In the genomic region with DNA sequence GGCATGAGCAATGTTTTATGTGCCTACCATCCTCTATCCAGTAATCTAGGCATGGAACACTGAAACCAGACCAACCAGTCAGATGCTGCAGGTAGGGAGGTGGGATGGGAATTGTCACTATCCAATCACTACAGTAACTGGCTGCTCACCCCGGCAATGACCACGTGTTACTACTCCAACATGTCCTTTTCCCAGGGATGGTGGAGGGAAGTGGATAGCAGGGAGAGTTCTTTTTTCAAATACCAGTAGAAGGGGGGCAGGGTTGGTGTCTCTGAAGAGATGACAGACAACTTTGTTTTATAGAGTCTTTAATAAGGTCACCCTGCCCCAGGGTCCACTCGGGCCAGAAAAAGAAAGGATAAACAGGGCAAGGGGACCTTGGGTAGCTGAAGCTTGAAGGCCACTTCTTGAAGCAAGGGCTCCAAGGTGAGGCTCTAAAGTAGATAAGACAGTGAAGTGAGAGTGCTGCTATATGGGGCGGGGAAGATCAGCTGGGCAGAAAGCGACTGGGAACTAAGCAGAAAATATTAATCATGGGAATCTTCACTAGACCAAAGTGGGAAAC, we compare ENCODE assay signal across 6 cellular contexts. TPM values are rescaled to one million over a fixed set of nuclear protein-coding genes. Genes with fewer than 3 reads are reported as not detected.
DNase-seq lines count a peak whose midpoint lies in the region; ATAC-seq, FAIRE-seq and TF ChIP-seq lines count a peak whose summit lies in the region.

No MANE protein-coding gene starts in this region.

- ATAC-seq in HepG2 (peak; percentile 49), HG03457 (IDR thresholded peaks at IDR 0.05; ENCODE audit: unreplicated experiment) (no peak)

- H3K27me3 Mint-ChIP-seq in activated CD4-positive, alpha-beta memory T cell treated with anti-CD3 and anti-CD28 coated beads, Interleukin-2, amount 10 ng/mL, durations not matched to agents 7 days and 5 days: no peaks in the 10 kb centered on the region

- H3K4me2 ChIP-seq in BLaER1: peak overlapping the region; percentile 95
- H3K4me2 ChIP-seq in HepG2 (ENCODE audit: low read depth, low read length): peak overlapping the region; percentile 97

- H3K27ac ChIP-seq in BLaER1 (peak overlapping the region; percentile 94), HepG2 (ENCODE audit: extremely low read length, insufficient read depth, low read length) (peak overlapping the region; percentile 69)

- H3K4me1 Mint-ChIP-seq in activated CD4-positive, alpha-beta memory T cell treated with anti-CD3 and anti-CD28 coated beads, Interleukin-2, amount 10 ng/mL, durations not matched to agents 7 days and 5 days: peaks cover 34% of the 10 kb centered on the region

- H3K9me3 Mint-ChIP-seq in activated CD4-positive, alpha-beta memory T cell treated with anti-CD3 and anti-CD28 coated beads, Interleukin-2, amount 10 ng/mL, durations not matched to agents 7 days and 5 days: no peaks in the 10 kb centered on the region

- CTCF ChIA-PET in activated CD4-positive, alpha-beta memory T cell treated with anti-CD3 and anti-CD28 coated beads, Interleukin-2, amount 10 ng/mL, durations not matched to agents 7 days and 5 days (lab: Charles Lee): interaction anchor here (1.0 to 4.2 kb wide), 15 partner anchors 9 to 231 kb away, joined by 3 to 31 read pairs (median 6); a partner anchor contains a TSS
- CTCF ChIA-PET in HepG2 (lab: Yijun Ruan, JAX; ENCODE audit: low intra/inter-chr PET ratio, low total read pairs): interaction anchor here (0.7 to 4.5 kb wide), 4 partner anchors 13 to 115 kb away, joined by 3 to 34 read pairs (median 3); a partner anchor contains a TSS

- peaks cover 75% of the 10 kb centered on the region for H3K36me3 ChIP-seq in BLaER1
- H3K36me3 ChIP-seq in HepG2 (replicated peaks in 1 of 2; ENCODE audit: control insufficient read depth in 1 of 2, insufficient read depth in 2 of 2, low read length in 2 of 2): peaks cover 41 to 73% of the 10 kb centered on the region in 2 experiments

- H3K4me3 ChIP-seq in BLaER1 (peak overlapping the region; percentile 89), HepG2 (replicated peaks in 1 of 3; ENCODE audit: insufficient read depth in 1 of 3, low read depth in 2 of 3, low read length in 3 of 3) (peak overlapping the region; percentile 85 to 91 (median 86); a peak in 4 of 6 replicates)

- peaks cover 58% of the 10 kb centered on the region for H4K20me1 ChIP-seq in BLaER1
- H4K20me1 ChIP-seq in HepG2 (ENCODE audit: insufficient read depth, low read length): peaks cover 19% of the 10 kb centered on the region

- peaks cover 41% of the 10 kb centered on the region for H3K4me1 ChIP-seq in BLaER1
- peaks cover 42% of the 10 kb centered on the region for H3K4me1 ChIP-seq in HepG2 (ENCODE audit: insufficient read depth, low read length)

- TF ChIP-seq CTCF in HepG2 (CRISPR knock-in tag; IDR thresholded peaks at IDR 0.05): no peak

- H3K9me3 ChIP-seq in BLaER1 (no peaks in the 10 kb centered on the region), HepG2 (ENCODE audit: low read length) (no peaks in the 10 kb centered on the region)

- peak overlapping the region; percentile 79 for H3K27ac Mint-ChIP-seq in activated CD4-positive, alpha-beta memory T cell treated with anti-CD3 and anti-CD28 coated beads, Interleukin-2, amount 10 ng/mL, durations not matched to agents 7 days and 5 days

- DNase-seq in activated CD4-positive, alpha-beta memory T cell treated with anti-CD3 and anti-CD28 coated beads, Interleukin-2, amount 10 ng/mL, durations not matched to agents 7 days and 5 days: no peak
- DNase-seq in HepG2 (ENCODE audit: low spot score): no peak
- no peak for DNase-seq in NCI-H1417 (lab: John Stamatoyannopoulos, UW)
- no peak for DNase-seq in G401 (ENCODE audit: low spot score)

- POLR2A ChIA-PET in activated CD4-positive, alpha-beta memory T cell treated with anti-CD3 and anti-CD28 coated beads, Interleukin-2, amount 10 ng/mL, durations not matched to agents 7 days and 5 days (lab: Charles Lee): interaction anchor here (1.0 to 3.7 kb wide), 8 partner anchors 10 to 229 kb away, joined by 3 to 37 read pairs (median 9); a partner anchor contains a TSS
- POLR2A ChIA-PET in HepG2 (lab: Yijun Ruan, JAX): interaction anchor here (0.6 to 5.6 kb wide), 43 partner anchors 9 to 1170 kb away, joined by 3 to 146 read pairs (median 4); a partner anchor contains a TSS

- TF ChIP-seq RAD21 in HepG2 (CRISPR knock-in tag; IDR thresholded peaks at IDR 0.05): no peak

- no peak for FAIRE-seq in HepG2 (lab: Jason Lieb, UNC)

- H3K4me3 Mint-ChIP-seq in activated CD4-positive, alpha-beta memory T cell treated with anti-CD3 and anti-CD28 coated beads, Interleukin-2, amount 10 ng/mL, durations not matched to agents 7 days and 5 days: peak overlapping the region; percentile 97

- H3K27me3 ChIP-seq in BLaER1: no peaks in the 10 kb centered on the region
- H3K27me3 ChIP-seq in HepG2 (ENCODE audit: control insufficient read depth in 1 of 2, insufficient read depth in 2 of 2, low read length in 2 of 2): no peaks in the 10 kb centered on the region; a peak in 1 of 5 replicates

- no peak overlapping the region for H2AFZ ChIP-seq in HepG2 (ENCODE audit: low read length)

- BruUV-seq in HepG2 (replicated peaks; lab: Mats Ljungman, UMichigan): no TSS peak

- no peak for TF ChIP-seq POLR2A in HepG2 (IDR thresholded peaks at IDR 0.05; ENCODE audit: insufficient read depth in 1 of 2, low read depth in 2 of 2, low read length in 2 of 2)

- intact Hi-C loops in HepG2 (cut with micrococcal nuclease; ENCODE audit: unreplicated experiment): loop anchor here (1.0 kb wide), 1 partner anchor 22 kb away; no protein-coding TSS in a partner anchor

- 65% methylated on average over 5 of the region's 5 CpGs for WGBS in HepG2 (ENCODE audit: low lambda C conversion rate)

- in situ Hi-C loops in HepG2 (cut with HindIII; ENCODE audit: extremely low pct_ligation_motif_present, low pct_unique_long_range_greater_than_20kb) (no loop called here), G401 (cut with HindIII; ENCODE audit: low sequenced_read_pairs) (no loop called here)

- TF ChIP-seq EP300 in HepG2 (IDR thresholded peaks at IDR 0.05; ENCODE audit: low read depth in 2 of 2, low read length in 2 of 2) (no peak), HepG2 (CRISPR knock-in tag; IDR thresholded peaks at IDR 0.05; ENCODE audit: borderline replicate concordance) (no peak)

- peaks cover 60% of the 10 kb centered on the region for H3K36me3 Mint-ChIP-seq in activated CD4-positive, alpha-beta memory T cell treated with anti-CD3 and anti-CD28 coated beads, Interleukin-2, amount 10 ng/mL, durations not matched to agents 7 days and 5 days (ENCODE audit: low read depth)

- H3K9ac ChIP-seq in BLaER1: peak overlapping the region; percentile 97
- peak overlapping the region; percentile 89 for H3K9ac ChIP-seq in HepG2 (ENCODE audit: insufficient read depth, low read depth, low read length)

- H3K79me2 ChIP-seq in HepG2 (ENCODE audit: insufficient read depth, low read length): peaks cover 37% of the 10 kb centered on the region

RNA-seq across cellular contexts. Expression of a gene that starts 14.7 kb away (rescaled TPM):
- total RNA-seq in activated CD4-positive, alpha-beta memory T cell treated with anti-CD3 and anti-CD28 coated beads, Interleukin-2, amount 10 ng/mL, durations not matched to agents 7 days and 5 days: 1 to 10 TPM; 1.6 to 2.0 TPM
- total RNA-seq in HepG2 (2016; rRNA removed; fragmentation: Illumina TruSeq; extraction: Trizol): 0.41 and 0.69 TPM in 2 replicates
- total RNA-seq in HepG2 (2016; cell fraction: cytosol; rRNA removed; fragmentation: Illumina TruSeq; extraction: Trizol; ENCODE audit: low read depth): 0.35 and 0.40 TPM in 2 replicates
- 0.45 and 0.76 TPM in 2 replicates for total RNA-seq in HepG2 (2016; cell fraction: insoluble cytoplasmic fraction; rRNA removed; fragmentation: Illumina TruSeq; extraction: Trizol)
- 1.1 and 1.2 TPM in 2 replicates for total RNA-seq in HepG2 (2016; cell fraction: membrane; rRNA removed; fragmentation: Illumina TruSeq; extraction: Trizol)
- 0.56 and 0.59 TPM in 2 replicates for total RNA-seq in HepG2 (2016; cell fraction: nucleus; rRNA removed; fragmentation: Illumina TruSeq; extraction: Trizol)
- 0.99 and 1.2 TPM in 2 replicates for polyA plus RNA-seq in HepG2 (2011; rRNA removed)
- polyA plus RNA-seq in HepG2 (2011; cell fraction: cytosol; rRNA removed): 0.41 and 0.76 TPM in 2 replicates
- 6.5 and 6.6 TPM in 2 replicates for polyA plus RNA-seq in HepG2 (2011; cell fraction: nucleus; rRNA removed)
- 0.50 and 0.55 TPM in 2 replicates for polyA plus RNA-seq in HepG2 (2012)
- 0.59 and 0.70 TPM in 2 replicates for polyA plus RNA-seq in HepG2 (2016; cell fraction: cytosol; fragmentation: Illumina TruSeq; extraction: Trizol; ENCODE audit: low read depth)
- 0.41 and 0.73 TPM in 2 replicates for polyA plus RNA-seq in HepG2 (2016; cell fraction: insoluble cytoplasmic fraction; fragmentation: Illumina TruSeq; extraction: Trizol; ENCODE audit: low read depth)
- 1.0 and 1.2 TPM in 2 replicates for polyA plus RNA-seq in HepG2 (2016; cell fraction: membrane; fragmentation: Illumina TruSeq; extraction: Trizol; ENCODE audit: low read depth)
- 2.5 and 2.8 TPM in 2 replicates for polyA plus RNA-seq in HepG2 (2016; cell fraction: nucleus; fragmentation: Illumina TruSeq; extraction: Trizol; ENCODE audit: insufficient read depth, low read depth)
- polyA minus RNA-seq in HepG2 (2011; rRNA and poly(A)+ RNA removed; ENCODE audit: low replicate concordance): 1.1 and 16.3 TPM in 2 replicates
- polyA minus RNA-seq in HepG2 (2011; cell fraction: cytosol; rRNA and poly(A)+ RNA removed): 0.40 and 0.44 TPM in 2 replicates
- polyA minus RNA-seq in HepG2 (2011; cell fraction: nucleus; rRNA and poly(A)+ RNA removed): 0.90 and 0.99 TPM in 2 replicates
- total RNA-seq in G401 (2014; rRNA removed; shearing (Covaris generic)): 8.7 and 10.9 TPM in 2 replicates

RNA-seq across cellular contexts. Expression of a gene that starts 22.9 kb away (rescaled TPM):
- total RNA-seq in activated CD4-positive, alpha-beta memory T cell treated with anti-CD3 and anti-CD28 coated beads, Interleukin-2, amount 10 ng/mL, durations not matched to agents 7 days and 5 days: 100 to 1,000 TPM; 166 to 167 TPM
- 102 and 165 TPM in 2 replicates for total RNA-seq in HepG2 (2016; rRNA removed; fragmentation: Illumina TruSeq; extraction: Trizol)
- total RNA-seq in HepG2 (2016; cell fraction: cytosol; rRNA removed; fragmentation: Illumina TruSeq; extraction: Trizol; ENCODE audit: low read depth): 71.3 and 71.5 TPM in 2 replicates
- 79.7 and 163 TPM in 2 replicates for total RNA-seq in HepG2 (2016; cell fraction: insoluble cytoplasmic fraction; rRNA removed; fragmentation: Illumina TruSeq; extraction: Trizol)
- total RNA-seq in HepG2 (2016; cell fraction: membrane; rRNA removed; fragmentation: Illumina TruSeq; extraction: Trizol): 59.8 and 62.7 TPM in 2 replicates
- total RNA-seq in HepG2 (2016; cell fraction: nucleus; rRNA removed; fragmentation: Illumina TruSeq; extraction: Trizol): 344 and 371 TPM in 2 replicates
- 183 and 222 TPM in 2 replicates for polyA plus RNA-seq in HepG2 (2011; rRNA removed)
- 64.2 and 64.8 TPM in 2 replicates for polyA plus RNA-seq in HepG2 (2011; cell fraction: cytosol; rRNA removed)
- polyA plus RNA-seq in HepG2 (2011; cell fraction: nucleus; rRNA removed): 997 and 1,030 TPM in 2 replicates
- 155 and 156 TPM in 2 replicates for polyA plus RNA-seq in HepG2 (2012)
- 17.6 and 21.0 TPM in 2 replicates for polyA plus RNA-seq in HepG2 (2016; cell fraction: cytosol; fragmentation: Illumina TruSeq; extraction: Trizol; ENCODE audit: low read depth)
- polyA plus RNA-seq in HepG2 (2016; cell fraction: insoluble cytoplasmic fraction; fragmentation: Illumina TruSeq; extraction: Trizol; ENCODE audit: low read depth): 105 and 132 TPM in 2 replicates
- 29.3 and 37.8 TPM in 2 replicates for polyA plus RNA-seq in HepG2 (2016; cell fraction: membrane; fragmentation: Illumina TruSeq; extraction: Trizol; ENCODE audit: low read depth)
- 1,263 and 1,283 TPM in 2 replicates for polyA plus RNA-seq in HepG2 (2016; cell fraction: nucleus; fragmentation: Illumina TruSeq; extraction: Trizol; ENCODE audit: insufficient read depth, low read depth)
- polyA minus RNA-seq in HepG2 (2011; rRNA and poly(A)+ RNA removed; ENCODE audit: low replicate concordance): 122 and 152 TPM in 2 replicates
- polyA minus RNA-seq in HepG2 (2011; cell fraction: cytosol; rRNA and poly(A)+ RNA removed): 39.4 and 46.3 TPM in 2 replicates
- 630 and 693 TPM in 2 replicates for polyA minus RNA-seq in HepG2 (2011; cell fraction: nucleus; rRNA and poly(A)+ RNA removed)
- 80.3 and 95.3 TPM in 2 replicates for total RNA-seq in G401 (2014; rRNA removed; shearing (Covaris generic))

RNA-seq across cellular contexts. Expression of a gene that starts 23.2 kb away (rescaled TPM):
- 10 to 100 TPM; 49.2 to 55.5 TPM for total RNA-seq in activated CD4-positive, alpha-beta memory T cell treated with anti-CD3 and anti-CD28 coated beads, Interleukin-2, amount 10 ng/mL, durations not matched to agents 7 days and 5 days
- 206 and 299 TPM in 2 replicates for total RNA-seq in HepG2 (2016; rRNA removed; fragmentation: Illumina TruSeq; extraction: Trizol)
- 51.0 and 54.6 TPM in 2 replicates for total RNA-seq in HepG2 (2016; cell fraction: cytosol; rRNA removed; fragmentation: Illumina TruSeq; extraction: Trizol; ENCODE audit: low read depth)
- 204 and 326 TPM in 2 replicates for total RNA-seq in HepG2 (2016; cell fraction: insoluble cytoplasmic fraction; rRNA removed; fragmentation: Illumina TruSeq; extraction: Trizol)
- 66.2 and 72.9 TPM in 2 replicates for total RNA-seq in HepG2 (2016; cell fraction: membrane; rRNA removed; fragmentation: Illumina TruSeq; extraction: Trizol)
- 67.0 and 72.0 TPM in 2 replicates for total RNA-seq in HepG2 (2016; cell fraction: nucleus; rRNA removed; fragmentation: Illumina TruSeq; extraction: Trizol)
- polyA plus RNA-seq in HepG2 (2011; rRNA removed): 104 and 117 TPM in 2 replicates
- 125 and 157 TPM in 2 replicates for polyA plus RNA-seq in HepG2 (2011; cell fraction: cytosol; rRNA removed)
- polyA plus RNA-seq in HepG2 (2011; cell fraction: nucleus; rRNA removed): 52.9 and 72.4 TPM in 2 replicates
- polyA plus RNA-seq in HepG2 (2012): 79.1 and 104 TPM in 2 replicates
- polyA plus RNA-seq in HepG2 (2016; cell fraction: cytosol; fragmentation: Illumina TruSeq; extraction: Trizol; ENCODE audit: low read depth): 39.1 and 40.5 TPM in 2 replicates
- 290 and 316 TPM in 2 replicates for polyA plus RNA-seq in HepG2 (2016; cell fraction: insoluble cytoplasmic fraction; fragmentation: Illumina TruSeq; extraction: Trizol; ENCODE audit: low read depth)
- 46.1 and 51.5 TPM in 2 replicates for polyA plus RNA-seq in HepG2 (2016; cell fraction: membrane; fragmentation: Illumina TruSeq; extraction: Trizol; ENCODE audit: low read depth)
- polyA plus RNA-seq in HepG2 (2016; cell fraction: nucleus; fragmentation: Illumina TruSeq; extraction: Trizol; ENCODE audit: insufficient read depth, low read depth): 112 and 120 TPM in 2 replicates
- 101 and 161 TPM in 2 replicates for polyA minus RNA-seq in HepG2 (2011; rRNA and poly(A)+ RNA removed; ENCODE audit: low replicate concordance)
- polyA minus RNA-seq in HepG2 (2011; cell fraction: cytosol; rRNA and poly(A)+ RNA removed): 54.7 and 61.1 TPM in 2 replicates
- polyA minus RNA-seq in HepG2 (2011; cell fraction: nucleus; rRNA and poly(A)+ RNA removed): 24.1 and 38.5 TPM in 2 replicates
- total RNA-seq in G401 (2014; rRNA removed; shearing (Covaris generic)): 53.7 and 55.2 TPM in 2 replicates

RNA-seq across cellular contexts. Expression of a gene that starts 30.0 kb away (rescaled TPM):
- not detected for total RNA-seq in activated CD4-positive, alpha-beta memory T cell treated with anti-CD3 and anti-CD28 coated beads, Interleukin-2, amount 10 ng/mL, durations not matched to agents 7 days and 5 days
- total RNA-seq in HepG2 (2016; rRNA removed; fragmentation: Illumina TruSeq; extraction: Trizol): not detected in 2 replicates
- total RNA-seq in HepG2 (2016; cell fraction: cytosol; rRNA removed; fragmentation: Illumina TruSeq; extraction: Trizol; ENCODE audit: low read depth): not detected in 2 replicates
- not detected in 2 replicates for total RNA-seq in HepG2 (2016; cell fraction: insoluble cytoplasmic fraction; rRNA removed; fragmentation: Illumina TruSeq; extraction: Trizol)
- total RNA-seq in HepG2 (2016; cell fraction: membrane; rRNA removed; fragmentation: Illumina TruSeq; extraction: Trizol): not detected in 2 replicates
- total RNA-seq in HepG2 (2016; cell fraction: nucleus; rRNA removed; fragmentation: Illumina TruSeq; extraction: Trizol): not detected in 2 replicates
- not detected in 2 replicates for polyA plus RNA-seq in HepG2 (2011; rRNA removed)
- not detected in 2 replicates for polyA plus RNA-seq in HepG2 (2011; cell fraction: cytosol; rRNA removed)
- polyA plus RNA-seq in HepG2 (2011; cell fraction: nucleus; rRNA removed): not detected in 2 replicates
- polyA plus RNA-seq in HepG2 (2012): not detected in 2 replicates
- polyA plus RNA-seq in HepG2 (2016; cell fraction: cytosol; fragmentation: Illumina TruSeq; extraction: Trizol; ENCODE audit: low read depth): not detected in 2 replicates
- polyA plus RNA-seq in HepG2 (2016; cell fraction: insoluble cytoplasmic fraction; fragmentation: Illumina TruSeq; extraction: Trizol; ENCODE audit: low read depth): not detected in 2 replicates
- not detected in 2 replicates for polyA plus RNA-seq in HepG2 (2016; cell fraction: membrane; fragmentation: Illumina TruSeq; extraction: Trizol; ENCODE audit: low read depth)
- polyA plus RNA-seq in HepG2 (2016; cell fraction: nucleus; fragmentation: Illumina TruSeq; extraction: Trizol; ENCODE audit: insufficient read depth, low read depth): not detected in 2 replicates
- polyA minus RNA-seq in HepG2 (2011; rRNA and poly(A)+ RNA removed; ENCODE audit: low replicate concordance): 0.10 TPM in 1 of 2 replicates, not detected in the other
- polyA minus RNA-seq in HepG2 (2011; cell fraction: cytosol; rRNA and poly(A)+ RNA removed): not detected in 2 replicates
- not detected in 2 replicates for polyA minus RNA-seq in HepG2 (2011; cell fraction: nucleus; rRNA and poly(A)+ RNA removed)
- total RNA-seq in G401 (2014; rRNA removed; shearing (Covaris generic)): not detected in 2 replicates

RNA-seq across cellular contexts. Expression of a gene that starts 32.7 kb away (rescaled TPM):
- not detected for total RNA-seq in activated CD4-positive, alpha-beta memory T cell treated with anti-CD3 and anti-CD28 coated beads, Interleukin-2, amount 10 ng/mL, durations not matched to agents 7 days and 5 days
- total RNA-seq in HepG2 (2016; rRNA removed; fragmentation: Illumina TruSeq; extraction: Trizol): not detected in 2 replicates
- total RNA-seq in HepG2 (2016; cell fraction: cytosol; rRNA removed; fragmentation: Illumina TruSeq; extraction: Trizol; ENCODE audit: low read depth): not detected in 2 replicates
- not detected in 2 replicates for total RNA-seq in HepG2 (2016; cell fraction: insoluble cytoplasmic fraction; rRNA removed; fragmentation: Illumina TruSeq; extraction: Trizol)
- total RNA-seq in HepG2 (2016; cell fraction: membrane; rRNA removed; fragmentation: Illumina TruSeq; extraction: Trizol): not detected in 2 replicates
- total RNA-seq in HepG2 (2016; cell fraction: nucleus; rRNA removed; fragmentation: Illumina TruSeq; extraction: Trizol): not detected in 2 replicates
- polyA plus RNA-seq in HepG2 (2011; rRNA removed): 0.07 and 0.14 TPM in 2 replicates
- polyA plus RNA-seq in HepG2 (2011; cell fraction: cytosol; rRNA removed): 0.05 and 0.14 TPM in 2 replicates
- 0.18 and 0.59 TPM in 2 replicates for polyA plus RNA-seq in HepG2 (2011; cell fraction: nucleus; rRNA removed)
- 0.05 and 0.12 TPM in 2 replicates for polyA plus RNA-seq in HepG2 (2012)
- polyA plus RNA-seq in HepG2 (2016; cell fraction: cytosol; fragmentation: Illumina TruSeq; extraction: Trizol; ENCODE audit: low read depth): not detected in 2 replicates
- polyA plus RNA-seq in HepG2 (2016; cell fraction: insoluble cytoplasmic fraction; fragmentation: Illumina TruSeq; extraction: Trizol; ENCODE audit: low read depth): not detected in 2 replicates
- polyA plus RNA-seq in HepG2 (2016; cell fraction: membrane; fragmentation: Illumina TruSeq; extraction: Trizol; ENCODE audit: low read depth): not detected in 2 replicates
- polyA plus RNA-seq in HepG2 (2016; cell fraction: nucleus; fragmentation: Illumina TruSeq; extraction: Trizol; ENCODE audit: insufficient read depth, low read depth): not detected in 2 replicates
- polyA minus RNA-seq in HepG2 (2011; rRNA and poly(A)+ RNA removed; ENCODE audit: low replicate concordance): 0.12 TPM in 1 of 2 replicates, not detected in the other
- polyA minus RNA-seq in HepG2 (2011; cell fraction: cytosol; rRNA and poly(A)+ RNA removed): not detected in 2 replicates
- not detected in 2 replicates for polyA minus RNA-seq in HepG2 (2011; cell fraction: nucleus; rRNA and poly(A)+ RNA removed)
- not detected in 2 replicates for total RNA-seq in G401 (2014; rRNA removed; shearing (Covaris generic))
